18 cellular contexts compared by ENCODE assay signal in genomic region chr17:79365836-79366831, GRCh38.
"Had no signal": no experiment of that assay in that cellular context is flagged by ENCODE, and none has a peak within 500 bp of the region (broad histone marks: within the 10 kb centered on the region; RNA-seq: fewer than 3 reads in every experiment).

No MANE protein-coding gene starts in this region.

- H3K36me3 ChIP-seq: gastrocnemius medialis, heart right ventricle, right atrium auricular region, transverse colon had no signal

- H3K27ac ChIP-seq: epithelial cell of prostate, gastrocnemius medialis, heart right ventricle, right atrium auricular region, transverse colon had no signal

- H3K4me3 ChIP-seq: gastrocnemius medialis, heart right ventricle, right atrium auricular region, transverse colon had no signal

- DNase-seq: activated CD4-positive, alpha-beta T cell treated with anti-CD3 and anti-CD28 coated beads, Interleukin-2, amount 10 ng/mL, durations not matched to agents 24 days and 14 days; activated CD4-positive, CD25-positive, alpha-beta regulatory T cell; activated CD8-positive, alpha-beta T cell treated with anti-CD3 and anti-CD28 coated beads, Interleukin-2, amount 10 ng/mL, durations not matched to agents 7 days and 5 days; activated naive CD4-positive, alpha-beta T cell; activated naive CD8-positive, alpha-beta T cell treated with anti-CD3 and anti-CD28 coated beads, Interleukin-2, amount 10 ng/mL, durations not matched to agents 7 days and 5 days; cerebellar nuclear complex; effector memory CD8-positive, alpha-beta T cell; gastrocnemius medialis; heart right ventricle; left cardiac atrium; stimulated activated CD4-positive, alpha-beta T cell treated with anti-CD3 and anti-CD28 coated beads, Interleukin-4, amount 100 ng/mL, for 1 hour; stimulated activated naive CD8-positive, alpha-beta T cell treated with anti-CD3 and anti-CD28 coated beads, Interleukin-15, Interleukin-2, amounts not matched to agents 100 U/mL and 50 U/mL, for 24 hours; transverse colon had no signal

- H3K9me3 Mint-ChIP-seq: activated CD4-positive, alpha-beta T cell treated with anti-CD3 and anti-CD28 coated beads, Interleukin-2, amount 10 ng/mL, durations not matched to agents 24 days and 14 days; activated naive CD8-positive, alpha-beta T cell treated with anti-CD3 and anti-CD28 coated beads, Interleukin-2, amount 10 ng/mL, durations not matched to agents 7 days and 5 days; activated T-helper 1 cell treated with anti-CD3 and anti-CD28 coated beads, Interleukin-12 subunit alpha, Interleukin-12 subunit beta, Interleukin-2, Interleukin-4 antibody, amounts not matched to agents 30 ng/mL and 10 ng/mL and 1 ng/mL, durations not matched to agents 14 hours and 24 hours and 36 hours; dendritic cell treated with granulocyte-macrophage colony-stimulating factor and Interleukin-4, amounts not matched to agents 40 ng/mL and 50 ng/mL, for 4 days; effector memory CD8-positive, alpha-beta T cell; T-helper 2 cell treated with Interferon-gamma antibody and Interleukin-4, amounts not matched to agents 5 μg/mL and 100 μg/mL, for 36 hours had no signal

- H3K4me1 Mint-ChIP-seq: activated CD4-positive, alpha-beta T cell treated with anti-CD3 and anti-CD28 coated beads, Interleukin-2, amount 10 ng/mL, durations not matched to agents 24 days and 14 days; activated naive CD8-positive, alpha-beta T cell treated with anti-CD3 and anti-CD28 coated beads, Interleukin-2, amount 10 ng/mL, durations not matched to agents 7 days and 5 days had no signal

- H3K4me1 ChIP-seq: gastrocnemius medialis, heart right ventricle, right atrium auricular region had no signal

- ATAC-seq: activated CD8-positive, alpha-beta T cell treated with anti-CD3 and anti-CD28 coated beads, Interleukin-2, amount 10 ng/mL, durations not matched to agents 7 days and 5 days; effector memory CD8-positive, alpha-beta T cell; gastrocnemius medialis; heart right ventricle; left cardiac atrium; stimulated activated naive CD8-positive, alpha-beta T cell treated with anti-CD3 and anti-CD28 coated beads, Interleukin-15, Interleukin-2, amounts not matched to agents 100 U/mL and 50 U/mL, for 24 hours had no signal

- H3K27ac Mint-ChIP-seq: activated CD4-positive, alpha-beta T cell treated with anti-CD3 and anti-CD28 coated beads, Interleukin-2, amount 10 ng/mL, durations not matched to agents 24 days and 14 days; activated CD8-positive, alpha-beta T cell treated with anti-CD3 and anti-CD28 coated beads, Interleukin-2, amount 10 ng/mL, durations not matched to agents 7 days and 5 days; activated naive CD8-positive, alpha-beta T cell treated with anti-CD3 and anti-CD28 coated beads, Interleukin-2, amount 10 ng/mL, durations not matched to agents 7 days and 5 days; activated T-helper 1 cell treated with anti-CD3 and anti-CD28 coated beads, Interleukin-12 subunit alpha, Interleukin-12 subunit beta, Interleukin-2, Interleukin-4 antibody, amounts not matched to agents 30 ng/mL and 10 ng/mL and 1 ng/mL, durations not matched to agents 14 hours and 24 hours and 36 hours; dendritic cell treated with granulocyte-macrophage colony-stimulating factor and Interleukin-4, amounts not matched to agents 40 ng/mL and 50 ng/mL, for 4 days; effector memory CD8-positive, alpha-beta T cell; T-helper 2 cell treated with Interferon-gamma antibody and Interleukin-4, amounts not matched to agents 5 μg/mL and 100 μg/mL, for 36 hours had no signal

- H3K4me3 Mint-ChIP-seq: activated CD4-positive, alpha-beta T cell treated with anti-CD3 and anti-CD28 coated beads, Interleukin-2, amount 10 ng/mL, durations not matched to agents 24 days and 14 days; activated CD8-positive, alpha-beta T cell treated with anti-CD3 and anti-CD28 coated beads, Interleukin-2, amount 10 ng/mL, durations not matched to agents 7 days and 5 days; activated naive CD8-positive, alpha-beta T cell treated with anti-CD3 and anti-CD28 coated beads, Interleukin-2, amount 10 ng/mL, durations not matched to agents 7 days and 5 days; activated T-helper 1 cell treated with anti-CD3 and anti-CD28 coated beads, Interleukin-12 subunit alpha, Interleukin-12 subunit beta, Interleukin-2, Interleukin-4 antibody, amounts not matched to agents 30 ng/mL and 10 ng/mL and 1 ng/mL, durations not matched to agents 14 hours and 24 hours and 36 hours; dendritic cell treated with granulocyte-macrophage colony-stimulating factor and Interleukin-4, amounts not matched to agents 40 ng/mL and 50 ng/mL, for 4 days; effector memory CD8-positive, alpha-beta T cell; T-helper 2 cell treated with Interferon-gamma antibody and Interleukin-4, amounts not matched to agents 5 μg/mL and 100 μg/mL, for 36 hours had no signal

- H3K9me3 ChIP-seq: gastrocnemius medialis, heart right ventricle, right atrium auricular region, transverse colon had no signal

- H3K27me3 ChIP-seq: right atrium auricular region had no signal

- H3K36me3 Mint-ChIP-seq: activated naive CD8-positive, alpha-beta T cell treated with anti-CD3 and anti-CD28 coated beads, Interleukin-2, amount 10 ng/mL, durations not matched to agents 7 days and 5 days had no signal
